Comparison of ENCODE assay signal across 17 cellular contexts in the genomic region with DNA sequence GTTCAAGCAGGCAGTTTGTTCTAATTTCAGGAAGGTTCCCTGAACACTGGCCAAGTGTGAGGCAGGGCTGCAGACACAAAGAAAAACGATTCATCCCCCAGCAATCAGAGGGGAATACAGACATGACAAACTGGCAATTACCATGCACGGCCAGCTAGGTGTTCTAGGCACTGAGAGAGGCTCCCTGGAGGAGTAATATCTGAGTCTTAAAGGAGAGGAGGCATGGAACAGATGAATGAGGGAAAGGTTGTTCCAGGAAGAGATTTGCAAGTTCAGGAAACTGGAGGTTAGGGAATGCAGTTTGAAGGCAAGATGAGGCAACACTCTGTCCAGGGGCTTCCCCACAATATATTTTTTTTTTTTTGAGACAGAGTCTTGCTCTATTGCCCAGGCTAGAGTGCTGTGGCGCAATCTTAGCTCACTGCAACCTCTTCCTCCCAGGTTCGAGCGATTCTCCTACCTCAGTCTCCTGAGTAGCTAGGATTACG. TPM values are rescaled to one million over a fixed set of nuclear protein-coding genes. Genes with fewer than 3 reads are reported as not detected.
A peak's percentile ranks its signal among the peaks of the same experiment; 100 is the strongest.
DNase-seq lines count a peak whose midpoint lies in the region; ATAC-seq and TF ChIP-seq lines count a peak whose summit lies in the region.
"Had no signal": no experiment of that assay in that cellular context is flagged by ENCODE, and none has a peak within 500 bp of the region (broad histone marks: within the 10 kb centered on the region; RNA-seq: fewer than 3 reads in every experiment).

No MANE protein-coding gene starts in this region.

- no peaks in the 10 kb centered on the region for H3K9me3 ChIP-seq in AG04450 (ENCODE audit: control insufficient read depth, insufficient read depth, low read length)
- H3K9me3 ChIP-seq: Peyer's patch, testis had no signal

- H3K4me1 Mint-ChIP-seq in stimulated activated memory B cell treated with anti-CD40 and anti-IgM and Interleukin-4, amounts not matched to agents 10 μg/mL and 1 μg/mL and 100 μg/mL, for 72 hours, result peaks cover 7% of the 10 kb centered on the region
- H3K4me1 Mint-ChIP-seq: activated CD4-positive, alpha-beta memory T cell treated with anti-CD3 and anti-CD28 coated beads, Interleukin-2, amount 10 ng/mL, durations not matched to agents 7 days and 5 days had no signal

- TF ChIP-seq CTCF in AG04450 (IDR thresholded peaks at IDR 0.05; ENCODE audit: low read depth, low read length), result no peak

- H3K27ac Mint-ChIP-seq in stimulated activated memory B cell treated with anti-CD40 and anti-IgM and Interleukin-4, amounts not matched to agents 10 μg/mL and 1 μg/mL and 100 μg/mL, for 72 hours, result no peak overlapping the region
- H3K27ac Mint-ChIP-seq: activated CD4-positive, alpha-beta memory T cell treated with anti-CD3 and anti-CD28 coated beads, Interleukin-2, amount 10 ng/mL, durations not matched to agents 7 days and 5 days; activated naive CD4-positive, alpha-beta T cell treated with anti-CD3 and anti-CD28 coated beads for 36 hours; activated T-cell treated with anti-CD3 and anti-CD28 coated beads, Interleukin-2, amount 50 U/mL, for 24 hours had no signal

- peaks cover 8% of the 10 kb centered on the region for H3K27me3 Mint-ChIP-seq in stimulated activated memory B cell treated with anti-CD40 and anti-IgM and Interleukin-4, amounts not matched to agents 10 μg/mL and 1 μg/mL and 100 μg/mL, for 72 hours
- H3K27me3 Mint-ChIP-seq: activated CD4-positive, alpha-beta memory T cell treated with anti-CD3 and anti-CD28 coated beads, Interleukin-2, amount 10 ng/mL, durations not matched to agents 7 days and 5 days; activated T-cell treated with anti-CD3 and anti-CD28 coated beads, Interleukin-2, amount 50 U/mL, for 24 hours had no signal

- no peak overlapping the region for H3K4me3 ChIP-seq in AG04450 (ENCODE audit: low read depth, low read length)
- H3K4me3 ChIP-seq: Peyer's patch, testis had no signal

- POLR2A ChIA-PET in AG04450 (lab: Yijun Ruan, JAX), result no interaction called here

- peaks cover 10% of the 10 kb centered on the region for H3K36me3 Mint-ChIP-seq in stimulated activated memory B cell treated with anti-CD40 and anti-IgM and Interleukin-4, amounts not matched to agents 10 μg/mL and 1 μg/mL and 100 μg/mL, for 72 hours

- no peak overlapping the region for H3K4me3 Mint-ChIP-seq in stimulated activated memory B cell treated with anti-CD40 and anti-IgM and Interleukin-4, amounts not matched to agents 10 μg/mL and 1 μg/mL and 100 μg/mL, for 72 hours
- H3K4me3 Mint-ChIP-seq: activated CD4-positive, alpha-beta memory T cell treated with anti-CD3 and anti-CD28 coated beads, Interleukin-2, amount 10 ng/mL, durations not matched to agents 7 days and 5 days; activated naive CD4-positive, alpha-beta T cell treated with anti-CD3 and anti-CD28 coated beads for 36 hours; activated T-cell treated with anti-CD3 and anti-CD28 coated beads, Interleukin-2, amount 50 U/mL, for 24 hours; nephron progenitor cell had no signal

- peaks cover 3% of the 10 kb centered on the region for H3K9me3 Mint-ChIP-seq in stimulated activated memory B cell treated with anti-CD40 and anti-IgM and Interleukin-4, amounts not matched to agents 10 μg/mL and 1 μg/mL and 100 μg/mL, for 72 hours
- H3K9me3 Mint-ChIP-seq: activated CD4-positive, alpha-beta memory T cell treated with anti-CD3 and anti-CD28 coated beads, Interleukin-2, amount 10 ng/mL, durations not matched to agents 7 days and 5 days; activated naive CD4-positive, alpha-beta T cell treated with anti-CD3 and anti-CD28 coated beads for 36 hours; activated T-cell treated with anti-CD3 and anti-CD28 coated beads, Interleukin-2, amount 50 U/mL, for 24 hours had no signal

- H3K27ac ChIP-seq in AG04450 (ENCODE audit: low read depth, low read length), result peak overlapping the region; percentile 21
- H3K27ac ChIP-seq: Peyer's patch, testis had no signal

- DNase-seq in AG04450 (ENCODE audit: low read depth, low spot score), result no peak
- DNase-seq in GF-D8 (lab: John Stamatoyannopoulos, UW), result peak; percentile 28
- DNase-seq in cerebellar cortex (ENCODE audit: low spot score), result peak; percentile 58
- peak; percentile 19 for DNase-seq in midbrain (lab: John Stamatoyannopoulos, UW)
- no peak for DNase-seq in NK-92 treated with Interleukin-12 subunit alpha and Interleukin-12 subunit beta, amount 100 ng/mL, for 24 hours (lab: John Stamatoyannopoulos, UW)
- no peak for DNase-seq in NCI-H146 (lab: John Stamatoyannopoulos, UW)
- DNase-seq: activated CD4-positive, alpha-beta memory T cell treated with anti-CD3 and anti-CD28 coated beads, Interleukin-2, amount 10 ng/mL, durations not matched to agents 7 days and 5 days; activated CD4-positive, CD25-positive, alpha-beta regulatory T cell; activated naive CD4-positive, alpha-beta T cell treated with anti-CD3 and anti-CD28 coated beads for 36 hours; activated T-cell treated with anti-CD3 and anti-CD28 coated beads, Interleukin-2, amount 50 U/mL, for 24 hours; KG1; NCI-H1048; nephron progenitor cell; Peyer's patch; testis had no signal

- no peak for ATAC-seq in GM21381 (IDR thresholded peaks at IDR 0.05; ENCODE audit: unreplicated experiment)
- ATAC-seq in stimulated activated memory B cell treated with anti-CD40 and anti-IgM and Interleukin-4, amounts not matched to agents 10 μg/mL and 1 μg/mL and 100 μg/mL, for 72 hours, result no peak

- CTCF ChIA-PET in AG04450 (lab: Charles Lee), result interaction anchor here (0.5 to 1.2 kb wide), 3 partner anchors 28 to 424 kb away, joined by 3 to 4 read pairs (median 4); no protein-coding TSS in a partner anchor

- H3K27me3 ChIP-seq in AG04450 (ENCODE audit: control insufficient read depth, insufficient read depth, low read length), result peaks cover 3% of the 10 kb centered on the region
- H3K27me3 ChIP-seq: Peyer's patch, testis had no signal

RNA-seq across cellular contexts. Expression of a gene that starts 11.1 kb away (rescaled TPM):
- polyA plus RNA-seq in AG04450 (2011; rRNA removed), result not detected in 2 replicates
- not detected in 2 replicates for polyA minus RNA-seq in AG04450 (2011; rRNA and poly(A)+ RNA removed)

RNA-seq across cellular contexts. Expression of a gene that starts 32.0 kb away (rescaled TPM):
- polyA plus RNA-seq in AG04450 (2011; rRNA removed), result 0.10 and 0.21 TPM in 2 replicates
- polyA minus RNA-seq in AG04450 (2011; rRNA and poly(A)+ RNA removed), result 0.28 and 0.35 TPM in 2 replicates

RNA-seq across cellular contexts. Expression of a gene that starts 48.4 kb away (rescaled TPM):
- polyA plus RNA-seq in AG04450 (2011; rRNA removed), result 38.8 and 49.4 TPM in 2 replicates
- polyA minus RNA-seq in AG04450 (2011; rRNA and poly(A)+ RNA removed), result 19.9 and 29.0 TPM in 2 replicates

Comparison
In these comparisons a context has a peak if more than half of its experiments do, and no peak if none do; other contexts are left out.
1. DNase-seq: peak in GF-D8 (single experiment), cerebellar cortex (single experiment) and midbrain (single experiment); none in AG04450 (single experiment), NK-92 treated with Interleukin-12 subunit alpha and Interleukin-12 subunit beta, amount 100 ng/mL, for 24 hours (single experiment) and NCI-H146 (single experiment).